In genomic region chr17:43701318-43701743, GRCh38 we compare ENCODE assay signal across 8 cellular contexts. TPM values are rescaled to one million over a fixed set of nuclear protein-coding genes. Genes with fewer than 3 reads are reported as not detected.
DNase-seq lines count a peak whose midpoint lies in the region; ATAC-seq and TF ChIP-seq lines count a peak whose summit lies in the region.

No MANE protein-coding gene starts in this region.

- CTCF ChIA-PET in CD8-positive, alpha-beta T cell (lab: Charles Lee) = interaction anchor here (1.2 to 2.0 kb wide), 2 partner anchors 8 to 125 kb away, joined by 4 to 10 read pairs; no protein-coding TSS in a partner anchor

- DNase-seq in CD8-positive, alpha-beta T cell = peak in 6 of 7 experiments; percentile 13 to 59 (median 31)
- peak; percentile 18 to 59 (median 29) for DNase-seq in activated CD8-positive, alpha-beta memory T cell treated with anti-CD3 and anti-CD28 coated beads for 48 hours (ENCODE audit: low read depth in 2 of 3, low spot score in 2 of 3)
- DNase-seq in myocyte (ENCODE audit: low read depth) (peak; percentile 98), NAMALWA (ENCODE audit: low spot score) (no peak), stomach (no peak)
- DNase-seq in effector CD4-positive, alpha-beta T cell = no peak

- peaks cover 6% of the 10 kb centered on the region for H3K4me1 ChIP-seq in CD8-positive, alpha-beta T cell (ENCODE audit: insufficient read depth, low read length)
- peaks cover 0 to 5% (median 2%) of the 10 kb centered on the region in 4 donors for H3K4me1 ChIP-seq in stomach

- H3K4me3 ChIP-seq in CD8-positive, alpha-beta T cell (ENCODE audit: low read depth, low read length) = no peak overlapping the region
- no peak overlapping the region for H3K4me3 ChIP-seq in stomach

- no peak for TF ChIP-seq EP300 in stomach (IDR thresholded peaks at IDR 0.05)

- peaks cover 13% of the 10 kb centered on the region for H3K4me1 Mint-ChIP-seq in CD8-positive, alpha-beta T cell (ENCODE audit: low read depth)

- H3K27me3 ChIP-seq in CD8-positive, alpha-beta T cell (ENCODE audit: insufficient read depth, low read length) = no peaks in the 10 kb centered on the region
- peaks cover 0 to 31% (median 5%) of the 10 kb centered on the region in 3 donors for H3K27me3 ChIP-seq in stomach

- H3K9me3 Mint-ChIP-seq in CD8-positive, alpha-beta T cell = no peaks in the 10 kb centered on the region

- WGBS in stomach, 5 donors = 42 to 64% (median 59%) methylated on average over 6 to 16 of the region's 16 CpGs

- H3K36me3 ChIP-seq in CD8-positive, alpha-beta T cell (ENCODE audit: insufficient read depth, low read length) = no peaks in the 10 kb centered on the region
- no peaks in the 10 kb centered on the region for H3K36me3 ChIP-seq in stomach

- no peak overlapping the region for H3K27ac ChIP-seq in CD8-positive, alpha-beta T cell (ENCODE audit: low read depth, low read length)
- H3K27ac ChIP-seq in stomach = no peak overlapping the region

- H3K9me3 ChIP-seq in CD8-positive, alpha-beta T cell (ENCODE audit: low read length) = no peaks in the 10 kb centered on the region
- peaks cover 0 to 5% (median 0%) of the 10 kb centered on the region in 4 donors for H3K9me3 ChIP-seq in stomach

- TF ChIP-seq CTCF in CD8-positive, alpha-beta T cell (IDR thresholded peaks at IDR 0.05) = no peak
- no peak for TF ChIP-seq CTCF in stomach (IDR thresholded peaks at IDR 0.05)

- intact Hi-C loops in CD8-positive, alpha-beta T cell (cut with DNase I, micrococcal nuclease) = no loop called here
- intact Hi-C loops in stomach (cut with DNase I; ENCODE audit: low total_unique reads) = no loop called here

- ATAC-seq in CD8-positive, alpha-beta T cell = peak; percentile 77
- ATAC-seq in HG02973 (IDR thresholded peaks at IDR 0.05; ENCODE audit: unreplicated experiment) (peak; percentile 56), GM19463 (IDR thresholded peaks at IDR 0.05; ENCODE audit: unreplicated experiment) (no peak)

- H3K27ac Mint-ChIP-seq in CD8-positive, alpha-beta T cell = no peak overlapping the region

- H3K36me3 Mint-ChIP-seq in CD8-positive, alpha-beta T cell = no peaks in the 10 kb centered on the region

- peaks cover 21% of the 10 kb centered on the region for H3K27me3 Mint-ChIP-seq in CD8-positive, alpha-beta T cell (ENCODE audit: low read depth)

- POLR2A ChIA-PET in CD8-positive, alpha-beta T cell (lab: Charles Lee) = interaction anchor here (0.6 kb wide), 1 partner anchor 488 kb away, joined by 3 read pairs; no protein-coding TSS in a partner anchor

- H3K4me3 Mint-ChIP-seq in CD8-positive, alpha-beta T cell = no peak overlapping the region

- TF ChIP-seq POLR2A in stomach (IDR thresholded peaks at IDR 0.05) = no peak

RNA-seq across cellular contexts. Expression of gene MEOX1, which starts 39.6 kb away (rescaled TPM):
- total RNA-seq in CD8-positive, alpha-beta T cell = under 1 TPM; 0.11 to 0.36 TPM
- total RNA-seq in myocyte (0.19 and 0.47 TPM in 2 replicates), stomach (1 to 10 TPM in 2 of 5 donors, not detected in 3; 2.0 to 5.1 TPM)
- polyA plus RNA-seq in myocyte (2012) = 0.15 TPM
- polyA plus RNA-seq in stomach = 1 to 10 TPM; 1.2 to 3.3 (median 2.6) TPM

RNA-seq across cellular contexts. Expression of gene SOST, which starts 57.3 kb away (rescaled TPM):
- not detected for total RNA-seq in CD8-positive, alpha-beta T cell
- total RNA-seq in myocyte (not detected in 2 replicates), stomach (not detected)
- 0.04 TPM for polyA plus RNA-seq in myocyte (2012)
- not detected for polyA plus RNA-seq in stomach

Comparison
In these comparisons a context has a peak if more than half of its experiments do, and no peak if none do; other contexts are left out.
1. DNase-seq: peak in CD8-positive, alpha-beta T cell (6 of 7), activated CD8-positive, alpha-beta memory T cell treated with anti-CD3 and anti-CD28 coated beads for 48 hours (3 of 3) and myocyte (single experiment); none in effector CD4-positive, alpha-beta T cell (single experiment), NAMALWA (single experiment) and stomach (single experiment).